18 cellular contexts compared by ENCODE assay signal in genomic region chr17:82493517-82493840, GRCh38. TPM values are rescaled to one million over a fixed set of nuclear protein-coding genes. Genes with fewer than 3 reads are reported as not detected.
DNase-seq lines count a peak whose midpoint lies in the region; ATAC-seq, FAIRE-seq and TF ChIP-seq lines count a peak whose summit lies in the region.
"Had no signal": no experiment of that assay in that cellular context is flagged by ENCODE, and none has a peak within 500 bp of the region (broad histone marks: within the 10 kb centered on the region; RNA-seq: fewer than 3 reads in every experiment).

No MANE protein-coding gene starts in this region.

- no peaks in the 10 kb centered on the region for H3K79me2 ChIP-seq in astrocyte (ENCODE audit: insufficient read depth, low read length)

- no peak for TF ChIP-seq CTCF in C4-2B (conservative IDR thresholded peaks at IDR 0.05)
- TF ChIP-seq CTCF in astrocyte (IDR thresholded peaks at IDR 0.05; ENCODE audit: insufficient read depth, low read depth, low read length) = no peak
- TF ChIP-seq CTCF in natural killer cell (IDR thresholded peaks at IDR 0.05) = no peak

- no peak overlapping the region for H3K4me2 ChIP-seq in astrocyte (ENCODE audit: low read length)

- intact Hi-C loops in natural killer cell (cut with micrococcal nuclease) = no loop called here

- ATAC-seq in natural killer cell (no peak), GM18867 (IDR thresholded peaks at IDR 0.05; ENCODE audit: unreplicated experiment) (no peak)
- ATAC-seq: naive thymus-derived CD4-positive, alpha-beta T cell; T-cell had no signal

- H3K27ac ChIP-seq in C4-2B = peak overlapping the region; percentile 53; the same call in 1 of the 2 replicates
- H3K27ac ChIP-seq in HUES6 (ENCODE audit: low read depth, low read length) = no peak overlapping the region
- no peak overlapping the region for H3K27ac ChIP-seq in astrocyte (ENCODE audit: low read depth, low read length)

- H3K36me3 ChIP-seq in HUES6 (ENCODE audit: control insufficient read depth, insufficient read depth, low read length) = peaks cover 10% of the 10 kb centered on the region
- H3K36me3 ChIP-seq in astrocyte (ENCODE audit: insufficient read depth, low read length) = no peaks in the 10 kb centered on the region
- H3K36me3 ChIP-seq: right atrium auricular region had no signal

- H3K9ac ChIP-seq in HUES6 (ENCODE audit: low read length) (peak overlapping the region; percentile 6), astrocyte (ENCODE audit: low read length) (no peak overlapping the region)

- H3K4me1 Mint-ChIP-seq in astrocyte (ENCODE audit: low read depth, unreplicated experiment) (peaks cover 3% of the 10 kb centered on the region), natural killer cell (peaks cover 21 to 42% of the 10 kb centered on the region in 2 donors)

- no peak overlapping the region for H3K4me3 Mint-ChIP-seq in astrocyte (ENCODE audit: unreplicated experiment)
- H3K4me3 Mint-ChIP-seq in natural killer cell = no peak overlapping the region
- H3K4me3 Mint-ChIP-seq: naive thymus-derived CD4-positive, alpha-beta T cell had no signal

- H3K27me3 ChIP-seq in HUES6 (ENCODE audit: control insufficient read depth, insufficient read depth, low read length) = peaks cover 18% of the 10 kb centered on the region
- no peaks in the 10 kb centered on the region for H3K27me3 ChIP-seq in astrocyte (ENCODE audit: insufficient read depth, low read length)
- H3K27me3 ChIP-seq: BLaER1 treated with 17β-estradiol and CSF1 and Interleukin-3, amounts not matched to agents 10 nM and 100 nM; right atrium auricular region had no signal

- H3K4me3 ChIP-seq in HUES6 (ENCODE audit: low read depth, low read length) = no peak overlapping the region
- H3K4me3 ChIP-seq in astrocyte (ENCODE audit: insufficient read depth, low read depth, low read length) = no peak overlapping the region
- H3K4me3 ChIP-seq: BLaER1 treated with 17β-estradiol and CSF1 and Interleukin-3, amounts not matched to agents 10 nM and 100 nM; right atrium auricular region had no signal

- H3K4me1 ChIP-seq in HUES6 (ENCODE audit: control insufficient read depth, insufficient read depth, low read length) = peaks cover 16% of the 10 kb centered on the region; the same call in 1 of the 2 replicates
- peaks cover 16% of the 10 kb centered on the region for H3K4me1 ChIP-seq in astrocyte (ENCODE audit: insufficient read depth, low read length)

- H3K27ac Mint-ChIP-seq in astrocyte (ENCODE audit: unreplicated experiment) (peak overlapping the region; percentile 62), natural killer cell (peak overlapping the region; percentile 87 to 93)

- H3K9me3 ChIP-seq in HUES6 (ENCODE audit: control insufficient read depth, insufficient read depth, low read depth, low read length) (no peaks in the 10 kb centered on the region), astrocyte (ENCODE audit: insufficient read depth, low read depth, low read length) (no peaks in the 10 kb centered on the region)
- H3K9me3 ChIP-seq: BLaER1 treated with 17β-estradiol and CSF1 and Interleukin-3, amounts not matched to agents 10 nM and 100 nM; right atrium auricular region had no signal

- FAIRE-seq in astrocyte (lab: Jason Lieb, UNC) = no peak

- peaks cover 3% of the 10 kb centered on the region for H4K20me1 ChIP-seq in astrocyte (ENCODE audit: insufficient read depth, low read length)

- H3K36me3 Mint-ChIP-seq in astrocyte (ENCODE audit: low read depth, unreplicated experiment) (peaks cover 8% of the 10 kb centered on the region), natural killer cell (no peaks in the 10 kb centered on the region)
- H3K36me3 Mint-ChIP-seq: T-cell had no signal

- H2AFZ ChIP-seq in astrocyte (ENCODE audit: low read depth, low read length) = no peak overlapping the region

- H3K27me3 Mint-ChIP-seq in astrocyte (ENCODE audit: low read depth, unreplicated experiment) (peaks cover 3% of the 10 kb centered on the region), natural killer cell (ENCODE audit: low read depth in 2 of 2) (no peaks in the 10 kb centered on the region)
- H3K27me3 Mint-ChIP-seq: brain; naive thymus-derived CD4-positive, alpha-beta T cell had no signal

- no peak for DNase-seq in astrocyte (ENCODE audit: low read depth)
- DNase-seq in natural killer cell = no peak
- DNase-seq in NCI-H526 treated with DMSO at 0.1 percent for 48 hours (lab: John Stamatoyannopoulos, UW) = no peak
- no peak for DNase-seq in SK-N-DZ (ENCODE audit: low spot score)
- no peak for DNase-seq in A172 (ENCODE audit: low spot score)
- DNase-seq: GDM1; head of caudate nucleus; naive thymus-derived CD4-positive, alpha-beta T cell; NCI-H1105; stimulated activated CD4-positive, alpha-beta T cell treated with anti-CD3 and anti-CD28 coated beads, Interleukin-2, amount 100 ng/mL, for 48 hours; T-cell had no signal

- H3K9me3 Mint-ChIP-seq in astrocyte (ENCODE audit: unreplicated experiment) (no peaks in the 10 kb centered on the region), natural killer cell (no peaks in the 10 kb centered on the region)
- H3K9me3 Mint-ChIP-seq: activated T-helper 2 cell treated with anti-CD3 and anti-CD28 coated beads, Interferon-gamma antibody, Interleukin-2, Interleukin-4, amounts not matched to agents 10 μg/mL and 5 μg/mL and 100 μg/mL, durations not matched to agents 14 hours and 24 hours and 36 hours; T-cell had no signal

RNA-seq across cellular contexts. Expression of gene FOXK2, which starts 26.1 kb away (rescaled TPM):
- 57.9 and 68.0 TPM in 2 replicates for total RNA-seq in astrocyte
- 10 to 100 TPM; 42.5 to 50.0 (median 46.4) TPM for total RNA-seq in natural killer cell
- 44.6 and 50.7 TPM in 2 replicates for polyA plus RNA-seq in SK-N-DZ (2014; cell fraction: cytosol; rRNA removed)
- 43.3 and 51.3 TPM in 2 replicates for polyA plus RNA-seq in SK-N-DZ (2014; cell fraction: nucleus; rRNA removed)
- total RNA-seq in A172 (2014; rRNA removed; shearing (Covaris generic)) = 33.6 and 37.0 TPM in 2 replicates

RNA-seq across cellular contexts. Expression of gene NARF, which starts 34.9 kb away (rescaled TPM):
- total RNA-seq in astrocyte = 62.8 and 64.4 TPM in 2 replicates
- total RNA-seq in natural killer cell = 100 to 1,000 TPM; 130 to 203 (median 158) TPM
- 175 and 178 TPM in 2 replicates for polyA plus RNA-seq in SK-N-DZ (2014; cell fraction: cytosol; rRNA removed)
- polyA plus RNA-seq in SK-N-DZ (2014; cell fraction: nucleus; rRNA removed) = 193 and 225 TPM in 2 replicates
- total RNA-seq in A172 (2014; rRNA removed; shearing (Covaris generic)) = 55.7 and 59.0 TPM in 2 replicates

RNA-seq across cellular contexts. Expression of gene CYBC1, which starts 42.9 kb away (rescaled TPM):
- total RNA-seq in astrocyte (67.3 and 68.1 TPM in 2 replicates), natural killer cell (100 to 1,000 TPM; 168 to 219 (median 192) TPM)
- 130 and 164 TPM in 2 replicates for polyA plus RNA-seq in SK-N-DZ (2014; cell fraction: cytosol; rRNA removed)
- 230 and 261 TPM in 2 replicates for polyA plus RNA-seq in SK-N-DZ (2014; cell fraction: nucleus; rRNA removed)
- total RNA-seq in A172 (2014; rRNA removed; shearing (Covaris generic)) = 56.7 and 121 TPM in 2 replicates
